Comparison of ENCODE assay signal across 10 cellular contexts in the genomic region with DNA sequence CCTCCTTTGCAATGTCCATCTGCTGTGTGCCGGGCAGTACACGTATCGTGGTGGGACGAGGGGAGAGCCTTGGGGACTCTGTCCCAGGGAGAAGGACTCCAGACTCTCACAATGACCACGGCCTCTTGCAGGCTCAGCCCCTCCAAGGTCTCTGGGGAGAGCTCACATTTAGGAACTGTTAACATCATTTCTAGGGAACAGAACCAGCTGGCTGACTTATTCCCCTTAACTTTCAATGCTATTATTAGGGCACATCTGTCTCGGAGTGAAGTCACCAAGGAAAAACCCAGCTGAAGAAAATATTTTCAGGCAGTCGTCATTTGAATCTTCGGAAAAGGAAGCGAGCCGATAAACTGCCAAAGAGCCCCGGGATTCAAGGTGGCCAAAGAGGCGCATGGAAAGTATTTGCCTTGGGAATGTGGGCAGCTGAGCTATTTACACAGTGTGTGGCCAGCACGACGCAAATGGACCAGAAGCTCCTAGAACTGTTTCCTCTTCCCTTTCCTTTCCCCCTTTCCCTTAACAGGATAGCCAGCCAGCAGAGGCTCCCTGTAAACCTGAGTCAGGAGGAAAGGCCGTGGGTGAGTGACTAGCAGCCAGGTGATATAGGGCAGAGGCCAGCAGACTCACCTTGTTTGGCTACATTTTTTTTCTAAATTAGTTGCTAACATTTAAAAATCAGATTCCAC.
A peak's percentile ranks its signal among the peaks of the same experiment; 100 is the strongest.
DNase-seq lines count a peak whose midpoint lies in the region; ATAC-seq and TF ChIP-seq lines count a peak whose summit lies in the region.
"Had no signal": no experiment of that assay in that cellular context is flagged by ENCODE, and none has a peak within 500 bp of the region (broad histone marks: within the 10 kb centered on the region; RNA-seq: fewer than 3 reads in every experiment).

No MANE protein-coding gene starts in this region.

- H3K4me1 ChIP-seq in breast epithelium, result peaks cover 11 to 25% of the 10 kb centered on the region in 2 donors
- peaks cover 27 to 61% of the 10 kb centered on the region in 2 donors for H3K4me1 ChIP-seq in thyroid gland

- H3K27me3 Mint-ChIP-seq in activated CD4-positive, alpha-beta T cell treated with anti-CD3 and anti-CD28 coated beads for 36 hours, result no peaks in the 10 kb centered on the region

- H3K36me3 ChIP-seq in breast epithelium (no peaks in the 10 kb centered on the region), thyroid gland (no peaks in the 10 kb centered on the region)

- TF ChIP-seq POLR2A in breast epithelium (IDR thresholded peaks at IDR 0.05) (no peak), thyroid gland (IDR thresholded peaks at IDR 0.05) (peak in 1 of 2 donors; percentile 15)

- intact Hi-C loops in activated CD4-positive, alpha-beta T cell treated with anti-CD3 and anti-CD28 coated beads for 36 hours (cut with DNase I, micrococcal nuclease), result no loop called here
- intact Hi-C loops in breast epithelium (cut with DNase I; ENCODE audit: low total_unique reads), result no loop called here
- intact Hi-C loops in thyroid gland (cut with DNase I), result no loop called here

- peaks cover 12% of the 10 kb centered on the region for H3K36me3 Mint-ChIP-seq in activated CD4-positive, alpha-beta T cell treated with anti-CD3 and anti-CD28 coated beads for 36 hours (ENCODE audit: low read depth)

- ATAC-seq in activated CD4-positive, alpha-beta T cell treated with anti-CD3 and anti-CD28 coated beads for 36 hours, result no peak
- ATAC-seq in GM21529 (IDR thresholded peaks at IDR 0.05; ENCODE audit: unreplicated experiment) (no peak), GM18873 (IDR thresholded peaks at IDR 0.05; ENCODE audit: low FRiP score, unreplicated experiment) (no peak)
- ATAC-seq: A549 had no signal

- H3K27me3 ChIP-seq in breast epithelium (no peaks in the 10 kb centered on the region), thyroid gland (no peaks in the 10 kb centered on the region)

- POLR2A ChIA-PET in activated CD4-positive, alpha-beta T cell treated with anti-CD3 and anti-CD28 coated beads for 36 hours (lab: Charles Lee), result no interaction called here

- no peak overlapping the region for H3K4me3 Mint-ChIP-seq in activated CD4-positive, alpha-beta T cell treated with anti-CD3 and anti-CD28 coated beads for 36 hours

- H3K9me3 ChIP-seq in breast epithelium, result no peaks in the 10 kb centered on the region
- H3K9me3 ChIP-seq in thyroid gland, result no peaks in the 10 kb centered on the region
- H3K9me3 ChIP-seq: A549 had no signal

- H3K27ac Mint-ChIP-seq in activated CD4-positive, alpha-beta T cell treated with anti-CD3 and anti-CD28 coated beads for 36 hours, result peak overlapping the region; percentile 94

- WGBS in thyroid gland, 2 donors, result 63 to 64% methylated on average over 14 to 15 of the region's 15 CpGs

- H3K9me3 Mint-ChIP-seq in activated CD4-positive, alpha-beta T cell treated with anti-CD3 and anti-CD28 coated beads for 36 hours (ENCODE audit: low read depth), result no peaks in the 10 kb centered on the region

- H3K27ac ChIP-seq in breast epithelium (peak overlapping the region; percentile 83 to 91), thyroid gland (peak overlapping the region; percentile 21 to 92 (median 66))
- H3K27ac ChIP-seq: A549 had no signal

- CTCF ChIA-PET in activated CD4-positive, alpha-beta T cell treated with anti-CD3 and anti-CD28 coated beads for 36 hours (lab: Charles Lee), result interaction anchor here (0.6 to 5.3 kb wide), 7 partner anchors 9 to 1022 kb away, joined by 3 to 43 read pairs (median 4); no protein-coding TSS in a partner anchor

- TF ChIP-seq CTCF in breast epithelium (IDR thresholded peaks at IDR 0.05), result no peak
- no peak for TF ChIP-seq CTCF in thyroid gland (IDR thresholded peaks at IDR 0.05)

- DNase-seq in activated CD4-positive, alpha-beta T cell treated with anti-CD3 and anti-CD28 coated beads for 36 hours, result no peak
- DNase-seq in activated CD4-positive, alpha-beta T cell treated with anti-CD3 and anti-CD28 coated beads for 1 hour, result no peak
- no peak for DNase-seq in breast epithelium (ENCODE audit: low spot score in 2 of 2)
- peak; percentile 58 for DNase-seq in medulla oblongata (ENCODE audit: extremely low spot score)
- DNase-seq in thyroid gland, result peak in 1 of 2 donors; percentile 15
- no peak for DNase-seq in ureter (ENCODE audit: low spot score)
- DNase-seq: activated effector memory CD4-positive, alpha-beta T cell treated with anti-CD3 and anti-CD28 coated beads, Interleukin-2, amount 50 U/mL, for 16 hours had no signal

- H3K4me3 ChIP-seq in breast epithelium (peak overlapping the region in 1 of 3 donors; percentile 10), thyroid gland (replicated peaks in 1 of 3) (no peak overlapping the region)
- H3K4me3 ChIP-seq: A549 had no signal

- peaks cover 4% of the 10 kb centered on the region for H3K4me1 Mint-ChIP-seq in activated CD4-positive, alpha-beta T cell treated with anti-CD3 and anti-CD28 coated beads for 36 hours
